In genomic region chr12:124720019-124720686, GRCh38 we compare ENCODE assay signal across 8 cellular contexts.
DNase-seq lines count a peak whose midpoint lies in the region; ATAC-seq and TF ChIP-seq lines count a peak whose summit lies in the region.

No MANE protein-coding gene starts in this region.

- 81% methylated on average over 13 of the region's 13 CpGs for WGBS in liver

- no peak overlapping the region for H3K4me3 ChIP-seq in liver (ENCODE audit: low read depth in 1 of 3, low read length in 3 of 3)

- no peaks in the 10 kb centered on the region for H3K36me3 ChIP-seq in liver (ENCODE audit: control insufficient read depth in 4 of 4, insufficient read depth in 3 of 4, low read depth in 1 of 4, low read length in 3 of 4)

- H3K27ac ChIP-seq in angular gyrus (ENCODE audit: low read depth, low read length) (peak overlapping the region; percentile 86), liver (ENCODE audit: low read depth in 1 of 2, low read length in 2 of 2) (peak overlapping the region; percentile 14 to 64)

- peak; percentile 88 for DNase-seq in A172 (ENCODE audit: low spot score)
- peak; percentile 91 for DNase-seq in M059J (ENCODE audit: low read depth)
- no peak for DNase-seq in activated T-cell treated with anti-CD3 and anti-CD28 coated beads, Interleukin-2, amount 50 U/mL, for 48 hours
- no peak for DNase-seq in activated naive CD4-positive, alpha-beta T cell treated with Interleukin-2 at 50 U/mL for 16 hours
- DNase-seq in GM20000 (ENCODE audit: low spot score): no peak

- no peaks in the 10 kb centered on the region for H3K9me3 ChIP-seq in liver (ENCODE audit: control insufficient read depth in 4 of 4, low read length in 3 of 4)

- no peak for TF ChIP-seq RAD21 in liver (IDR thresholded peaks at IDR 0.05)

- no peak overlapping the region for H3K9ac ChIP-seq in liver (ENCODE audit: low read depth in 1 of 2, low read length in 2 of 2)

- H3K4me1 ChIP-seq in liver (ENCODE audit: control insufficient read depth in 4 of 4, insufficient read depth in 4 of 4, low read length in 3 of 4): peaks cover 0 to 15% (median 10%) of the 10 kb centered on the region in 4 donors

- no peak for ATAC-seq in GM21576 (IDR thresholded peaks at IDR 0.05; ENCODE audit: unreplicated experiment)

- H3K27me3 ChIP-seq in liver (ENCODE audit: control insufficient read depth in 4 of 4, insufficient read depth in 4 of 4, low read length in 3 of 4): no peaks in the 10 kb centered on the region

- TF ChIP-seq CTCF in liver (IDR thresholded peaks at IDR 0.05; ENCODE audit: low read depth, low read length, missing input control): no peak
- TF ChIP-seq CTCF in GM20000 (IDR thresholded peaks at IDR 0.05; ENCODE audit: extremely low read depth, missing control alignments): no peak

TF ChIP-seq in liver, 16 proteins besides CTCF, POLR2A, EP300 and RAD21:
- no peak for TF ChIP-seq HNF4A (conservative IDR thresholded peaks at IDR 0.05)
- TF ChIP-seq REST (IDR thresholded peaks at IDR 0.05): no peak
- no peak for TF ChIP-seq TAF1 (conservative IDR thresholded peaks at IDR 0.05)
- no peak for TF ChIP-seq RXRA (IDR thresholded peaks at IDR 0.05)
- no peak for TF ChIP-seq FOXA1 (IDR thresholded peaks at IDR 0.05)
- no peak for TF ChIP-seq ATF3 (IDR thresholded peaks at IDR 0.05)
- TF ChIP-seq GABPA (IDR thresholded peaks at IDR 0.05 in 1 of 2, conservative IDR thresholded peaks at IDR 0.05 in 1 of 2): no peak
- no peak for TF ChIP-seq SP1 (IDR thresholded peaks at IDR 0.05)
- no peak for TF ChIP-seq JUND (IDR thresholded peaks at IDR 0.05)
- TF ChIP-seq YY1 (IDR thresholded peaks at IDR 0.05): no peak
- no peak for TF ChIP-seq NR2F2 (IDR thresholded peaks at IDR 0.05)
- no peak for TF ChIP-seq FOXA2 (IDR thresholded peaks at IDR 0.05)
- no peak for TF ChIP-seq HNF4G (IDR thresholded peaks at IDR 0.05)
- TF ChIP-seq ZBTB33 (IDR thresholded peaks at IDR 0.05): no peak
- TF ChIP-seq EGR1 (IDR thresholded peaks at IDR 0.05; ENCODE audit: low read depth in 2 of 2): no peak
- no peak for TF ChIP-seq MAX (IDR thresholded peaks at IDR 0.05)

Comparison
In these comparisons a context has a peak if more than half of its experiments do, and no peak if none do; other contexts are left out.
1. DNase-seq: peak in A172 (single experiment) and M059J (single experiment); none in activated T-cell treated with anti-CD3 and anti-CD28 coated beads, Interleukin-2, amount 50 U/mL, for 48 hours (0 of 2), activated naive CD4-positive, alpha-beta T cell treated with Interleukin-2 at 50 U/mL for 16 hours (single experiment) and GM20000 (single experiment).